ENCODE assay signal across 11 cellular contexts in genomic region chr7:106731207-106731606, GRCh38.
DNase-seq lines count a peak whose midpoint lies in the region; ATAC-seq lines count a peak whose summit lies in the region.
"Had no signal": no experiment of that assay in that cellular context is flagged by ENCODE, and none has a peak within 500 bp of the region (broad histone marks: within the 10 kb centered on the region; RNA-seq: fewer than 3 reads in every experiment).

No MANE protein-coding gene starts in this region.

- H2AFZ ChIP-seq in mesenchymal stem cell (ENCODE audit: low read depth, low read length): no peak overlapping the region

- H2BK120ac ChIP-seq in mesenchymal stem cell (ENCODE audit: low read depth, low read length): no peak overlapping the region

- H3K4me2 ChIP-seq in mesenchymal stem cell (ENCODE audit: low read length, poor library complexity, severe bottlenecking): no peak overlapping the region

- no peak overlapping the region for H4K91ac ChIP-seq in mesenchymal stem cell (ENCODE audit: low read length)

- no peak overlapping the region for H3K4me3 ChIP-seq in mesenchymal stem cell (ENCODE audit: insufficient read depth in 1 of 2, low read depth in 1 of 2, low read length in 2 of 2)
- H3K4me3 ChIP-seq: thyroid gland had no signal

- no peak overlapping the region for H3K23ac ChIP-seq in mesenchymal stem cell (ENCODE audit: low read length in 2 of 2)

- peaks cover 6% of the 10 kb centered on the region for H3K9me3 ChIP-seq in mesenchymal stem cell (ENCODE audit: control insufficient read depth, low read length)
- H3K9me3 ChIP-seq: thyroid gland had no signal

- H3K4ac ChIP-seq in mesenchymal stem cell (ENCODE audit: low read depth in 1 of 2, low read length in 2 of 2): no peak overlapping the region

- H3K79me1 ChIP-seq in mesenchymal stem cell (replicated peaks; ENCODE audit: low read length, poor library complexity, severe bottlenecking): no peaks in the 10 kb centered on the region

- DNase-seq in DMS153 (lab: John Stamatoyannopoulos, UW) (peak; percentile 43), DMS153 treated with DMSO at 0.1 percent for 48 hours (lab: John Stamatoyannopoulos, UW; ENCODE audit: unreplicated experiment) (no peak), MV-4-11 (lab: John Stamatoyannopoulos, UW) (peak; percentile 88), mesenchymal stem cell (peak; percentile 6), globus pallidus (ENCODE audit: low spot score) (no peak), GM19240 (ENCODE audit: insufficient read length, low spot score) (no peak), HT-29 (ENCODE audit: low spot score) (no peak)
- DNase-seq: activated naive CD4-positive, alpha-beta T cell treated with Interleukin-2 at 50 U/mL for 16 hours had no signal

- no peaks in the 10 kb centered on the region for H3K27me3 ChIP-seq in mesenchymal stem cell (ENCODE audit: control insufficient read depth in 1 of 2, insufficient read depth in 1 of 2, low read length in 2 of 2)
- H3K27me3 ChIP-seq: thyroid gland had no signal

- no peak overlapping the region for H2BK12ac ChIP-seq in mesenchymal stem cell (ENCODE audit: low read length in 2 of 2)

- WGBS in mesenchymal stem cell: 91% methylated on average over 4 of the region's 5 CpGs

- no peak overlapping the region for H3K27ac ChIP-seq in mesenchymal stem cell (ENCODE audit: low read length, poor library complexity, severe bottlenecking)
- H3K27ac ChIP-seq: 22Rv1, thyroid gland had no signal

- no peak overlapping the region for H3K18ac ChIP-seq in mesenchymal stem cell (ENCODE audit: low read depth in 1 of 2, low read length in 2 of 2)

- no peak overlapping the region for H3K14ac ChIP-seq in mesenchymal stem cell (ENCODE audit: low read length in 2 of 2)

- peak; percentile 85 for ATAC-seq in GM21825 (IDR thresholded peaks at IDR 0.05; ENCODE audit: unreplicated experiment)

- no peaks in the 10 kb centered on the region for H3K4me1 ChIP-seq in mesenchymal stem cell (ENCODE audit: control insufficient read depth, insufficient read depth, low read depth, low read length)

- no peak overlapping the region for H2AK5ac ChIP-seq in mesenchymal stem cell (ENCODE audit: low read length, severe bottlenecking)

- no peaks in the 10 kb centered on the region for H3K36me3 ChIP-seq in mesenchymal stem cell (ENCODE audit: control insufficient read depth in 1 of 2, insufficient read depth in 2 of 2, low read depth in 1 of 2, low read length in 2 of 2)
- H3K36me3 ChIP-seq: thyroid gland had no signal

- H2BK15ac ChIP-seq in mesenchymal stem cell (ENCODE audit: low read depth, poor library complexity, severe bottlenecking): no peak overlapping the region

- H2BK5ac ChIP-seq in mesenchymal stem cell (ENCODE audit: low read depth, low read length, poor library complexity, severe bottlenecking): no peak overlapping the region

- no peak overlapping the region for H4K8ac ChIP-seq in mesenchymal stem cell (ENCODE audit: low read length)

- H3K9ac ChIP-seq in mesenchymal stem cell (ENCODE audit: low read length): no peak overlapping the region

Comparison
In these comparisons a context has a peak if more than half of its experiments do, and no peak if none do; other contexts are left out.
1. DNase-seq: peak in DMS153 (single experiment), MV-4-11 (single experiment) and mesenchymal stem cell (single experiment); none in DMS153 treated with DMSO at 0.1 percent for 48 hours (single experiment), globus pallidus (single experiment), GM19240 (single experiment) and HT-29 (single experiment).